ENCODE assay signal across 31 cellular contexts in the genomic region with DNA sequence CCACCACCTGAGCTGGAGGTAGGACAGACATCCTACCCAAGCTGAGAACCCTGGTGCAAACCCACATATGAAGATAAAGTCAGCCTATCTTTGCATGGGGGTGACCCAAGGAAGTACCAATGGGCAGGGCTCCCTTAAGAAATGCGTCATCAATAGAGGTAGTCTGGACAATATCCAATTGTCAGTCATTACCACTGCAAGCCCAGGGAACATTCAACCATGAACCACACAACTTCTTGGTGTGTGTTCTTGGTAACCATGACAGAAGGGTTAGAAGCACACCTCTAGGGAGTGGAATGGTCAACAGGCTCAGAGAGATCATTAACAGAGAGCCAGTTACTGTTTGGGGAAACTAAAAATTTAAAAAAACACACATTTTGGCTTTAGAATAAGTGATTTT.
"Had no signal": no experiment of that assay in that cellular context is flagged by ENCODE, and none has a peak within 500 bp of the region (broad histone marks: within the 10 kb centered on the region; RNA-seq: fewer than 3 reads in every experiment).

No MANE protein-coding gene starts in this region.

- H3K4me3 ChIP-seq: adrenal gland, body of pancreas, cardiac muscle cell, colonic mucosa, esophagus muscularis mucosa, gastrocnemius medialis had no signal

- ATAC-seq: activated CD4-positive, CD25-positive, alpha-beta regulatory T cell treated with anti-CD3 and anti-CD28 coated beads, Interleukin-2, amount 50 U/mL, for 24 hours; activated CD8-positive, alpha-beta memory T cell treated with anti-CD3 and anti-CD28 coated beads, Interleukin-2, amount 10 ng/mL, durations not matched to agents 7 days and 5 days; activated CD8-positive, alpha-beta T cell treated with anti-CD3 and anti-CD28 coated beads, Interleukin-2, amount 10 ng/mL, durations not matched to agents 7 days and 5 days; activated naive CD8-positive, alpha-beta T cell treated with anti-CD3 and anti-CD28 coated beads, Interleukin-2, amount 50 U/mL, for 24 hours; body of pancreas; foreskin keratinocyte; gastrocnemius medialis; T-helper 17 cell had no signal

- FAIRE-seq: endometrium had no signal

- H3K27me3 ChIP-seq: adrenal gland, body of pancreas, cardiac muscle cell, colonic mucosa, esophagus muscularis mucosa, foreskin keratinocyte, gastrocnemius medialis had no signal

- H3K9me3 ChIP-seq: adrenal gland, body of pancreas, colonic mucosa, esophagus muscularis mucosa, gastrocnemius medialis had no signal

- H3K36me3 ChIP-seq: adrenal gland, cardiac muscle cell, colonic mucosa, esophagus muscularis mucosa, gastrocnemius medialis, WERI-Rb-1 had no signal

- H3K4me1 ChIP-seq: body of pancreas, colonic mucosa had no signal

- DNase-seq: activated B cell treated with CpG ODN at 0.5 μM for 24 hours; activated CD4-positive, alpha-beta memory T cell treated with anti-CD3 and anti-CD28 coated beads for 36 hours; activated CD4-positive, alpha-beta T cell treated with anti-CD3 and anti-CD28 coated beads for 48 hours; activated CD8-positive, alpha-beta memory T cell treated with anti-CD3 and anti-CD28 coated beads, Interleukin-2, amount 10 ng/mL, durations not matched to agents 7 days and 5 days; activated CD8-positive, alpha-beta memory T cell treated with anti-CD3 and anti-CD28 coated beads, Interleukin-2, amount 50 U/mL, for 4 hours; activated CD8-positive, alpha-beta T cell treated with anti-CD3 and anti-CD28 coated beads, Interleukin-2, amount 10 ng/mL, durations not matched to agents 7 days and 5 days; activated effector memory CD4-positive, alpha-beta T cell treated with anti-CD3 and anti-CD28 coated beads, Interleukin-2, amount 50 U/mL, for 16 hours; activated naive CD4-positive, alpha-beta T cell treated with anti-CD3 and anti-CD28 coated beads for 36 hours; activated naive CD8-positive, alpha-beta T cell treated with anti-CD3 and anti-CD28 coated beads for 36 hours; activated naive CD8-positive, alpha-beta T cell treated with anti-CD3 and anti-CD28 coated beads, Interleukin-2, amount 50 U/mL, for 24 hours; activated T-cell treated with anti-CD3 and anti-CD28 coated beads, Interleukin-2, amount 50 U/mL, for 1 hour; activated T-cell treated with anti-CD3 and anti-CD28 coated beads, Interleukin-2, amount 50 U/mL, for 48 hours; adrenal gland; amygdala; aorta; body of pancreas; central memory CD4-positive, alpha-beta T cell; cerebellar nuclear complex; colonic mucosa; effector CD8-positive, alpha-beta T cell; erythroblast; foreskin keratinocyte; gastrocnemius medialis; T-helper 1 cell; T-helper 17 cell; T1000; WERI-Rb-1 had no signal

- H3K27ac ChIP-seq: adrenal gland, body of pancreas, cardiac muscle cell, colonic mucosa, esophagus muscularis mucosa, foreskin keratinocyte, gastrocnemius medialis, WERI-Rb-1 had no signal
